ENCODE assay signal across 8 cellular contexts in genomic region chr1:11273595-11274234, GRCh38. TPM values are rescaled to one million over a fixed set of nuclear protein-coding genes. Genes with fewer than 3 reads are reported as not detected.
DNase-seq lines count a peak whose midpoint lies in the region; ATAC-seq lines count a peak whose summit lies in the region.

No MANE protein-coding gene starts in this region.

- peaks cover under 1% of the 10 kb centered on the region for H3K27me3 Mint-ChIP-seq in activated T-helper 1 cell treated with anti-CD3 and anti-CD28 coated beads, Interleukin-12 subunit alpha, Interleukin-12 subunit beta, Interleukin-2, Interleukin-4 antibody, amounts not matched to agents 30 ng/mL and 10 ng/mL and 1 ng/mL, durations not matched to agents 14 hours and 24 hours and 36 hours (ENCODE audit: insufficient read depth)

- H3K36me3 Mint-ChIP-seq in activated T-helper 1 cell treated with anti-CD3 and anti-CD28 coated beads, Interleukin-12 subunit alpha, Interleukin-12 subunit beta, Interleukin-2, Interleukin-4 antibody, amounts not matched to agents 30 ng/mL and 10 ng/mL and 1 ng/mL, durations not matched to agents 14 hours and 24 hours and 36 hours (ENCODE audit: low read depth), result peaks cover 20% of the 10 kb centered on the region

- DNase-seq in activated CD4-positive, CD25-positive, alpha-beta regulatory T cell treated with anti-CD3 and anti-CD28 coated beads, Interleukin-2, amount 50 U/mL, for 72 hours, result no peak
- DNase-seq in activated T-helper 1 cell treated with anti-CD3 and anti-CD28 coated beads, Interleukin-12 subunit alpha, Interleukin-12 subunit beta, Interleukin-2, Interleukin-4 antibody, amounts not matched to agents 30 ng/mL and 10 ng/mL and 1 ng/mL, durations not matched to agents 14 hours and 24 hours and 36 hours (ENCODE audit: low spot score), result no peak
- DNase-seq in hepatic stellate cell (ENCODE audit: low spot score), result peak; percentile 22
- DNase-seq in NCI-H1105 treated with DMSO at 0.1 percent for 48 hours (lab: John Stamatoyannopoulos, UW), result no peak
- no peak for DNase-seq in GDM1 (lab: John Stamatoyannopoulos, UW)

- peak overlapping the region; percentile 98 for H3K4me3 Mint-ChIP-seq in activated T-helper 1 cell treated with anti-CD3 and anti-CD28 coated beads, Interleukin-12 subunit alpha, Interleukin-12 subunit beta, Interleukin-2, Interleukin-4 antibody, amounts not matched to agents 30 ng/mL and 10 ng/mL and 1 ng/mL, durations not matched to agents 14 hours and 24 hours and 36 hours

- H3K27ac ChIP-seq in skin epidermis, result peak overlapping the region; percentile 74 to 98 (median 94)

- H3K9me3 Mint-ChIP-seq in activated T-helper 1 cell treated with anti-CD3 and anti-CD28 coated beads, Interleukin-12 subunit alpha, Interleukin-12 subunit beta, Interleukin-2, Interleukin-4 antibody, amounts not matched to agents 30 ng/mL and 10 ng/mL and 1 ng/mL, durations not matched to agents 14 hours and 24 hours and 36 hours, result no peaks in the 10 kb centered on the region

- H3K4me3 ChIP-seq in skin epidermis, result peak overlapping the region; percentile 63 to 89 (median 79)

- peaks cover 25% of the 10 kb centered on the region for H3K4me1 Mint-ChIP-seq in activated T-helper 1 cell treated with anti-CD3 and anti-CD28 coated beads, Interleukin-12 subunit alpha, Interleukin-12 subunit beta, Interleukin-2, Interleukin-4 antibody, amounts not matched to agents 30 ng/mL and 10 ng/mL and 1 ng/mL, durations not matched to agents 14 hours and 24 hours and 36 hours (ENCODE audit: low read depth)

- peak; percentile 54 to 57 for ATAC-seq in activated CD4-positive, CD25-positive, alpha-beta regulatory T cell treated with anti-CD3 and anti-CD28 coated beads, Interleukin-2, amount 50 U/mL, for 24 hours
- peak; percentile 48 for ATAC-seq in HG03175 (IDR thresholded peaks at IDR 0.05; ENCODE audit: unreplicated experiment)

- intact Hi-C loops in activated T-helper 1 cell treated with anti-CD3 and anti-CD28 coated beads, Interleukin-12 subunit alpha, Interleukin-12 subunit beta, Interleukin-2, Interleukin-4 antibody, amounts not matched to agents 30 ng/mL and 10 ng/mL and 1 ng/mL, durations not matched to agents 14 hours and 24 hours and 36 hours (cut with micrococcal nuclease), result loop anchor here (1.0 to 10.0 kb wide), 6 partner anchors 11 to 631 kb away; partner anchors contain the start of genes MAD2L2, MTOR and TARDBP

- peak overlapping the region; percentile 95 for H3K27ac Mint-ChIP-seq in activated T-helper 1 cell treated with anti-CD3 and anti-CD28 coated beads, Interleukin-12 subunit alpha, Interleukin-12 subunit beta, Interleukin-2, Interleukin-4 antibody, amounts not matched to agents 30 ng/mL and 10 ng/mL and 1 ng/mL, durations not matched to agents 14 hours and 24 hours and 36 hours

RNA-seq across cellular contexts. Expression of gene UBIAD1, which starts 0.7 kb away (rescaled TPM):
- total RNA-seq in activated T-helper 1 cell treated with anti-CD3 and anti-CD28 coated beads, Interleukin-12 subunit alpha, Interleukin-12 subunit beta, Interleukin-2, Interleukin-4 antibody, amounts not matched to agents 30 ng/mL and 10 ng/mL and 1 ng/mL, durations not matched to agents 14 hours and 24 hours and 36 hours, result 30.5 and 33.1 TPM in 2 replicates

RNA-seq across cellular contexts. Expression of gene MTOR, which starts 11.4 kb away (rescaled TPM):
- total RNA-seq in activated T-helper 1 cell treated with anti-CD3 and anti-CD28 coated beads, Interleukin-12 subunit alpha, Interleukin-12 subunit beta, Interleukin-2, Interleukin-4 antibody, amounts not matched to agents 30 ng/mL and 10 ng/mL and 1 ng/mL, durations not matched to agents 14 hours and 24 hours and 36 hours, result 48.7 and 49.4 TPM in 2 replicates
